12 cellular contexts compared by ENCODE assay signal in the genomic region with DNA sequence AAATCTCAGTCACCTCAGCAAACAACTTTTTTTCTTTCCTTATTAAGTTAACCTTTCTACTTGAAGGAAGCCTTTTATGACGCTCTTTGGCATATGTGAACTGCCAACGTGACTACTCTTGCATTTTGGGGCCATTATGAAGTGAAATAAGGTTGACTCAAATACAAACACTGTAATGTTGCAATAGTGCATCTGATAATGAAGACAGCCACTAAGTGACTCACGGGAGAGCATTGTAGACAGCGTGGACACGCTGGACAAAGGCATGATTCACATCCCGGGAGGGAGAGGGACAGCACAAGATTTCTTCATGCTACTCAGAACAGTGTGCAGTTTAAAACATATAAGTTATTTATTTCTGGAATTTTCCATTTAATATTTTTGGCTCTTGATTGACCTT.
DNase-seq lines count a peak whose midpoint lies in the region; ATAC-seq and TF ChIP-seq lines count a peak whose summit lies in the region.
"Had no signal": no experiment of that assay in that cellular context is flagged by ENCODE, and none has a peak within 500 bp of the region (broad histone marks: within the 10 kb centered on the region; RNA-seq: fewer than 3 reads in every experiment).

No MANE protein-coding gene starts in this region.

- intact Hi-C loops in activated T-helper 1 cell treated with anti-CD3 and anti-CD28 coated beads, Interleukin-12 subunit alpha, Interleukin-12 subunit beta, Interleukin-2, Interleukin-4 antibody, amounts not matched to agents 30 ng/mL and 10 ng/mL and 1 ng/mL, durations not matched to agents 14 hours and 24 hours and 36 hours (cut with micrococcal nuclease) = no loop called here

- no peak overlapping the region for H3K4me3 Mint-ChIP-seq in activated T-helper 1 cell treated with anti-CD3 and anti-CD28 coated beads, Interleukin-12 subunit alpha, Interleukin-12 subunit beta, Interleukin-2, Interleukin-4 antibody, amounts not matched to agents 30 ng/mL and 10 ng/mL and 1 ng/mL, durations not matched to agents 14 hours and 24 hours and 36 hours
- H3K4me3 Mint-ChIP-seq: IgD-negative memory B cell had no signal

- TF ChIP-seq CTCF in fibroblast of the aortic adventitia (IDR thresholded peaks at IDR 0.05; ENCODE audit: insufficient read depth, low read length) = no peak

- DNase-seq in H4 (ENCODE audit: low spot score) (peak; percentile 74), fibroblast of the aortic adventitia (ENCODE audit: low read depth) (peak; percentile 96), skeletal muscle cell (ENCODE audit: low read depth) (peak; percentile 91), HuH-7 (ENCODE audit: low spot score) (no peak), DMS 273 (lab: John Stamatoyannopoulos, UW; ENCODE audit: unreplicated experiment) (no peak)
- DNase-seq in activated CD4-positive, CD25-positive, alpha-beta regulatory T cell (lab: John Stamatoyannopoulos, UW) = no peak
- no peak for DNase-seq in activated T-helper 1 cell treated with anti-CD3 and anti-CD28 coated beads, Interleukin-12 subunit alpha, Interleukin-12 subunit beta, Interleukin-2, Interleukin-4 antibody, amounts not matched to agents 30 ng/mL and 10 ng/mL and 1 ng/mL, durations not matched to agents 14 hours and 24 hours and 36 hours (ENCODE audit: low spot score)
- DNase-seq: head of caudate nucleus, NCI-H345, substantia nigra had no signal

- peaks cover 4% of the 10 kb centered on the region for H3K4me1 Mint-ChIP-seq in activated T-helper 1 cell treated with anti-CD3 and anti-CD28 coated beads, Interleukin-12 subunit alpha, Interleukin-12 subunit beta, Interleukin-2, Interleukin-4 antibody, amounts not matched to agents 30 ng/mL and 10 ng/mL and 1 ng/mL, durations not matched to agents 14 hours and 24 hours and 36 hours (ENCODE audit: low read depth)

- no peaks in the 10 kb centered on the region for H3K9me3 Mint-ChIP-seq in activated T-helper 1 cell treated with anti-CD3 and anti-CD28 coated beads, Interleukin-12 subunit alpha, Interleukin-12 subunit beta, Interleukin-2, Interleukin-4 antibody, amounts not matched to agents 30 ng/mL and 10 ng/mL and 1 ng/mL, durations not matched to agents 14 hours and 24 hours and 36 hours
- H3K9me3 Mint-ChIP-seq: IgD-negative memory B cell had no signal

- peaks cover 42% of the 10 kb centered on the region for H3K27me3 Mint-ChIP-seq in activated T-helper 1 cell treated with anti-CD3 and anti-CD28 coated beads, Interleukin-12 subunit alpha, Interleukin-12 subunit beta, Interleukin-2, Interleukin-4 antibody, amounts not matched to agents 30 ng/mL and 10 ng/mL and 1 ng/mL, durations not matched to agents 14 hours and 24 hours and 36 hours (ENCODE audit: insufficient read depth)

- H3K4me3 ChIP-seq in fibroblast of the aortic adventitia (ENCODE audit: low read depth, low read length) (no peak overlapping the region), skeletal muscle cell (ENCODE audit: low read depth, low read length) (no peak overlapping the region)

- peak; percentile 84 for ATAC-seq in SK-N-SH treated with all-trans-retinoic acid at 6 μM for 48 hours

- H3K27ac Mint-ChIP-seq in activated T-helper 1 cell treated with anti-CD3 and anti-CD28 coated beads, Interleukin-12 subunit alpha, Interleukin-12 subunit beta, Interleukin-2, Interleukin-4 antibody, amounts not matched to agents 30 ng/mL and 10 ng/mL and 1 ng/mL, durations not matched to agents 14 hours and 24 hours and 36 hours = no peak overlapping the region
- H3K27ac Mint-ChIP-seq: IgD-negative memory B cell had no signal

- H3K36me3 Mint-ChIP-seq in activated T-helper 1 cell treated with anti-CD3 and anti-CD28 coated beads, Interleukin-12 subunit alpha, Interleukin-12 subunit beta, Interleukin-2, Interleukin-4 antibody, amounts not matched to agents 30 ng/mL and 10 ng/mL and 1 ng/mL, durations not matched to agents 14 hours and 24 hours and 36 hours (ENCODE audit: low read depth) = no peaks in the 10 kb centered on the region

TF ChIP-seq in SK-N-SH treated with all-trans-retinoic acid at 6 μM for 48 hours, 23 proteins besides CTCF, POLR2A, EP300 and RAD21:
- no peak for TF ChIP-seq GLIS3 (CRISPR knock-in tag; IDR thresholded peaks at IDR 0.05)
- TF ChIP-seq, protein P1, sequence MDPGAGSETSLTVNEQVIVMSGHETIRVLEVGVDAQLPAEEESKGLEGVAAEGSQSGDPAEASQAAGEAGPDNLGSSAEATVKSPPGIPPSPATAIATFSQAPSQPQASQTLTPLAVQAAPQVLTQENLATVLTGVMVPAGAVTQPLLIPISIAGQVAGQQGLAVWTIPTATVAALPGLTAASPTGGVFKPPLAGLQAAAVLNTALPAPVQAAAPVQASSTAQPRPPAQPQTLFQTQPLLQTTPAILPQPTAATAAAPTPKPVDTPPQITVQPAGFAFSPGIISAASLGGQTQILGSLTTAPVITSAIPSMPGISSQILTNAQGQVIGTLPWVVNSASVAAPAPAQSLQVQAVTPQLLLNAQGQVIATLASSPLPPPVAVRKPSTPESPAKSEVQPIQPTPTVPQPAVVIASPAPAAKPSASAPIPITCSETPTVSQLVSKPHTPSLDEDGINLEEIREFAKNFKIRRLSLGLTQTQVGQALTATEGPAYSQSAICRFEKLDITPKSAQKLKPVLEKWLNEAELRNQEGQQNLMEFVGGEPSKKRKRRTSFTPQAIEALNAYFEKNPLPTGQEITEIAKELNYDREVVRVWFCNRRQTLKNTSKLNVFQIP (CRISPR knock-in tag; IDR thresholded peaks at IDR 0.05; ENCODE audit: borderline replicate concordance, low read depth) = no peak
- TF ChIP-seq ZNF8 (CRISPR knock-in tag; IDR thresholded peaks at IDR 0.05) = no peak
- TF ChIP-seq ISL1 (CRISPR knock-in tag; IDR thresholded peaks at IDR 0.05) = peak; percentile 72; the same call in 1 of the 2 replicates

Comparison
In these comparisons a context has a peak if more than half of its experiments do, and no peak if none do; other contexts are left out.
1. DNase-seq: peak in H4 (single experiment), fibroblast of the aortic adventitia (single experiment) and skeletal muscle cell (single experiment); none in activated CD4-positive, CD25-positive, alpha-beta regulatory T cell (0 of 4), HuH-7 (single experiment), activated T-helper 1 cell treated with anti-CD3 and anti-CD28 coated beads, Interleukin-12 subunit alpha, Interleukin-12 subunit beta, Interleukin-2, Interleukin-4 antibody, amounts not matched to agents 30 ng/mL and 10 ng/mL and 1 ng/mL, durations not matched to agents 14 hours and 24 hours and 36 hours (single experiment) and DMS 273 (single experiment).